Comparison of ENCODE assay signal across 8 cellular contexts in the genomic region with DNA sequence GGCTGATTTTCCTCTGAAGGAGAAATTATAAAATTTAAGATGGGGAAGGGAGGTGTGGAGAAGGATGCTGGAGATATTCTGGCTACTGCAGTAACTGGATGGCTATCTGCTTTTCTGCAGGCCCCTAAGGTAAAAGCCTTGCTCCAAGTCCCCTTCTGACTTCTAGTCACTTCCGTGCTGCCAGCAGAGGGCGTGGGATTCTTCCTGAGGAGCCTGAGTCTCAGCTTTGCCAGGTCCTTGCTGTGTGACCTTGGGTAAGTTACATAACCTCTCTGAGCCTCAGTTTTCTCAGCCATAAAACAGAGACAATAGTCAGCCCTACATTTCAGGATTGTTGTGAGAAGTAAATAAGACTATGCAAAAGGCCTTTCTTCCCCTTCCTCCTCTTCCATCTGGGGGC. TPM values are rescaled to one million over a fixed set of nuclear protein-coding genes. Genes with fewer than 3 reads are reported as not detected.
DNase-seq lines count a peak whose midpoint lies in the region; ATAC-seq and TF ChIP-seq lines count a peak whose summit lies in the region.
"Had no signal": no experiment of that assay in that cellular context is flagged by ENCODE, and none has a peak within 500 bp of the region (broad histone marks: within the 10 kb centered on the region; RNA-seq: fewer than 3 reads in every experiment).

No MANE protein-coding gene starts in this region.

- H3K27me3 Mint-ChIP-seq in neural crest cell (ENCODE audit: low read depth) = peaks cover 21% of the 10 kb centered on the region

- H3K9me3 Mint-ChIP-seq in neural crest cell = no peaks in the 10 kb centered on the region

- TF ChIP-seq RAD21 in Ishikawa (IDR thresholded peaks at IDR 0.05; ENCODE audit: low read depth) = peak; percentile 19; the same call in 1 of the 2 replicates

- no peak for ATAC-seq in HG03521 (IDR thresholded peaks at IDR 0.05; ENCODE audit: unreplicated experiment)

- no peak overlapping the region for H3K4me3 Mint-ChIP-seq in neural crest cell

- TF ChIP-seq CTCF in neural crest cell (conservative IDR thresholded peaks at IDR 0.05) = peak; percentile 53

- no peak overlapping the region for H3K27ac Mint-ChIP-seq in neural crest cell (ENCODE audit: unreplicated experiment)

- H3K4me1 Mint-ChIP-seq in neural crest cell = peaks cover 31% of the 10 kb centered on the region

- TF ChIP-seq EP300 in Ishikawa (IDR thresholded peaks at IDR 0.05; ENCODE audit: borderline replicate concordance) = no peak

- DNase-seq in ELF-1 (ENCODE audit: low read depth, low spot score) (peak; percentile 55), neural crest cell (ENCODE audit: low read depth, low spot score) (peak; percentile 34), T-helper 9 cell (no peak), HuH-7.5 (ENCODE audit: low spot score) (no peak)
- peak; percentile 16 for DNase-seq in activated naive CD4-positive, alpha-beta T cell treated with anti-CD3 and anti-CD28 coated beads, Interleukin-2, amount 50 U/mL, for 16 hours

- H3K36me3 Mint-ChIP-seq in neural crest cell (ENCODE audit: low read depth) = no peaks in the 10 kb centered on the region

TF ChIP-seq in Ishikawa, 13 proteins besides CTCF, POLR2A, EP300 and RAD21:
- TF ChIP-seq REST (IDR thresholded peaks at IDR 0.05; ENCODE audit: low read depth) = no peak
- TF ChIP-seq CEBPB (IDR thresholded peaks at IDR 0.05) = no peak
- TF ChIP-seq CREB1 (IDR thresholded peaks at IDR 0.05; ENCODE audit: low read depth) = no peak
TF ChIP-seq in Ishikawa: peak in this region for 0.

RNA-seq across cellular contexts. Expression of gene TMEM220, which starts 24.3 kb away (rescaled TPM):
- 5.0 and 5.1 TPM in 2 replicates for total RNA-seq in neural crest cell

RNA-seq across cellular contexts. Expression of gene TMEM238L, which starts 49.8 kb away (rescaled TPM):
- not detected in 2 replicates for total RNA-seq in neural crest cell
- total RNA-seq: glomerular endothelial cell had no signal

RNA-seq across cellular contexts. Expression of gene ADPRM, which starts 56.7 kb away (rescaled TPM):
- total RNA-seq in neural crest cell = 9.7 and 9.8 TPM in 2 replicates

RNA-seq across cellular contexts. Expression of gene SCO1, which starts 56.8 kb away (rescaled TPM):
- total RNA-seq in neural crest cell = 32.5 and 36.2 TPM in 2 replicates

Comparison
In these comparisons a context has a peak if more than half of its experiments do, and no peak if none do; other contexts are left out.
1. DNase-seq: peak in ELF-1 (single experiment), activated naive CD4-positive, alpha-beta T cell treated with anti-CD3 and anti-CD28 coated beads, Interleukin-2, amount 50 U/mL, for 16 hours (single experiment) and neural crest cell (single experiment); none in T-helper 9 cell (single experiment) and HuH-7.5 (single experiment).